Comparison of ENCODE assay signal across 24 cellular contexts in genomic region chr3:49636883-49637609, GRCh38. TPM values are rescaled to one million over a fixed set of nuclear protein-coding genes. Genes with fewer than 3 reads are reported as not detected.
DNase-seq lines count a peak whose midpoint lies in the region; ATAC-seq and TF ChIP-seq lines count a peak whose summit lies in the region.
"Had no signal": no experiment of that assay in that cellular context is flagged by ENCODE, and none has a peak within 500 bp of the region (broad histone marks: within the 10 kb centered on the region; RNA-seq: fewer than 3 reads in every experiment).

No MANE protein-coding gene starts in this region.

- H4K20me1 ChIP-seq in MM.1S (ENCODE audit: insufficient read depth, low read length) (no peaks in the 10 kb centered on the region), osteoblast (ENCODE audit: insufficient read depth, low read length) (no peaks in the 10 kb centered on the region)

- H3K4me3 ChIP-seq in MM.1S (ENCODE audit: low read length) (no peak overlapping the region), osteoblast (ENCODE audit: insufficient read depth, low read length) (no peak overlapping the region)
- H3K4me3 ChIP-seq: adrenal gland, cardiac muscle cell, gastrocnemius medialis, GM23338, right lobe of liver, thyroid gland had no signal

- H3K4me3 Mint-ChIP-seq in activated T-cell treated with anti-CD3 and anti-CD28 coated beads, Interleukin-2, amount 50 U/mL, for 72 hours: no peak overlapping the region
- H3K4me3 Mint-ChIP-seq: CD14-positive monocyte; GM23338; IgD-negative memory B cell; stimulated activated memory B cell treated with anti-CD40 and anti-IgM and Interleukin-4, amounts not matched to agents 10 μg/mL and 1 μg/mL and 100 μg/mL, for 72 hours had no signal

- H2AFZ ChIP-seq in MM.1S (ENCODE audit: low read length) (peak overlapping the region; percentile 63), osteoblast (ENCODE audit: low read length) (no peak overlapping the region)
- H2AFZ ChIP-seq: GM23338 had no signal

- no peaks in the 10 kb centered on the region for H3K9me2 ChIP-seq in MM.1S (replicated peaks; ENCODE audit: insufficient read depth, low read length)

- H3K27me3 ChIP-seq in MM.1S (replicated peaks; ENCODE audit: insufficient read depth, low read length): no peaks in the 10 kb centered on the region
- H3K27me3 ChIP-seq in osteoblast (ENCODE audit: insufficient read depth, low read length): peaks cover 7% of the 10 kb centered on the region
- H3K27me3 ChIP-seq: adrenal gland, cardiac muscle cell, gastrocnemius medialis, right lobe of liver, thyroid gland had no signal

- no peak overlapping the region for H3K27ac Mint-ChIP-seq in activated T-cell treated with anti-CD3 and anti-CD28 coated beads, Interleukin-2, amount 50 U/mL, for 72 hours
- H3K27ac Mint-ChIP-seq: GM23338; stimulated activated memory B cell treated with anti-CD40 and anti-IgM and Interleukin-4, amounts not matched to agents 10 μg/mL and 1 μg/mL and 100 μg/mL, for 72 hours; T-helper 17 cell had no signal

- H3K79me2 ChIP-seq in MM.1S (ENCODE audit: low read length) (no peaks in the 10 kb centered on the region), osteoblast (ENCODE audit: insufficient read depth, low read length) (no peaks in the 10 kb centered on the region)

- TF ChIP-seq CTCF in MM.1S (IDR thresholded peaks at IDR 0.05; ENCODE audit: low read length) (no peak), osteoblast (IDR thresholded peaks at IDR 0.05; ENCODE audit: extremely low read depth, low read depth, low read length) (no peak)

- H3K27ac ChIP-seq in MM.1S (ENCODE audit: low read length) (peak overlapping the region; percentile 51; the same call in 1 of the 2 replicates), caudate nucleus (ENCODE audit: low read depth, low read length) (peak overlapping the region; percentile 97), osteoblast (ENCODE audit: low read depth, low read length) (no peak overlapping the region)
- H3K27ac ChIP-seq: adrenal gland, cardiac muscle cell, gastrocnemius medialis, right lobe of liver, thyroid gland had no signal

- H3K9me3 ChIP-seq in MM.1S (replicated peaks; ENCODE audit: insufficient read depth, low read length): no peaks in the 10 kb centered on the region
- H3K9me3 ChIP-seq in osteoblast (ENCODE audit: low read depth, low read length): no peaks in the 10 kb centered on the region
- H3K9me3 ChIP-seq: adrenal gland, gastrocnemius medialis, right lobe of liver, thyroid gland had no signal

- H3K9me3 Mint-ChIP-seq in activated T-cell treated with anti-CD3 and anti-CD28 coated beads, Interleukin-2, amount 50 U/mL, for 72 hours: no peaks in the 10 kb centered on the region
- H3K9me3 Mint-ChIP-seq: GM23338 had no signal

- no peaks in the 10 kb centered on the region for H3K36me3 ChIP-seq in MM.1S (replicated peaks; ENCODE audit: insufficient read depth, low read length)
- no peaks in the 10 kb centered on the region for H3K36me3 ChIP-seq in osteoblast (ENCODE audit: insufficient read depth, low read length)
- H3K36me3 ChIP-seq: adrenal gland, cardiac muscle cell, gastrocnemius medialis, right lobe of liver, thyroid gland had no signal

- H3K4me1 Mint-ChIP-seq in activated T-cell treated with anti-CD3 and anti-CD28 coated beads, Interleukin-2, amount 50 U/mL, for 72 hours (ENCODE audit: low read depth): peaks cover 10% of the 10 kb centered on the region
- H3K4me1 Mint-ChIP-seq: GM23338; stimulated activated memory B cell treated with anti-CD40 and anti-IgM and Interleukin-4, amounts not matched to agents 10 μg/mL and 1 μg/mL and 100 μg/mL, for 72 hours had no signal

- H3K9ac ChIP-seq in MM.1S (ENCODE audit: low read length): no peak overlapping the region

- H3K4me2 ChIP-seq in MM.1S (ENCODE audit: low read depth, low read length): peak overlapping the region; percentile 52; the same call in 1 of the 2 replicates
- no peak overlapping the region for H3K4me2 ChIP-seq in osteoblast (ENCODE audit: insufficient read depth, low read length)
- H3K4me2 ChIP-seq: GM23338 had no signal

- intact Hi-C loops in sciatic nerve (cut with DNase I): no loop called here

- H3K36me3 Mint-ChIP-seq in activated T-cell treated with anti-CD3 and anti-CD28 coated beads, Interleukin-2, amount 50 U/mL, for 72 hours (ENCODE audit: insufficient read depth in 2 of 2): no peaks in the 10 kb centered on the region
- H3K36me3 Mint-ChIP-seq: CD14-positive monocyte; IgD-negative memory B cell; stimulated activated memory B cell treated with anti-CD40 and anti-IgM and Interleukin-4, amounts not matched to agents 10 μg/mL and 1 μg/mL and 100 μg/mL, for 72 hours had no signal

- H3K27me3 Mint-ChIP-seq in activated T-cell treated with anti-CD3 and anti-CD28 coated beads, Interleukin-2, amount 50 U/mL, for 72 hours (ENCODE audit: low read depth): peaks cover 2% of the 10 kb centered on the region

- peak in 1 of 2 donors; percentile 35 for DNase-seq in activated T-cell treated with anti-CD3 and anti-CD28 coated beads, Interleukin-2, amount 50 U/mL, for 72 hours
- no peak for DNase-seq in activated T-cell treated with anti-CD3 and anti-CD28 coated beads for 4 hours
- DNase-seq in MM.1S: no peak
- peak in 38 of 61 donors; percentile 6 to 90 (median 47) for DNase-seq in caudate nucleus (lab: John Stamatoyannopoulos, UW)
- peak; percentile 62 for DNase-seq in osteoblast (ENCODE audit: insufficient read length, low spot score, missing footprints)
- DNase-seq in sciatic nerve (ENCODE audit: low spot score): no peak
- no peak for DNase-seq in NCI-H82 treated with DMSO at 0.1 percent for 48 hours (lab: John Stamatoyannopoulos, UW; ENCODE audit: unreplicated experiment)
- DNase-seq: activated CD4-positive, alpha-beta T cell treated with anti-CD3 and anti-CD28 coated beads, Interleukin-2, amount 50 U/mL, for 4 hours; adrenal gland; erythroblast; gastrocnemius medialis; kidney; NCI-H1694; NCI-H2171 treated with DMSO at 0.1 percent for 48 hours; NCI-H69; right lobe of liver; T-helper 17 cell; thyroid gland had no signal

- no peaks in the 10 kb centered on the region for H3F3A ChIP-seq in MM.1S (ENCODE audit: insufficient read depth, low read length)

- H3K4me1 ChIP-seq in MM.1S (ENCODE audit: low read length) (peaks cover 14% of the 10 kb centered on the region), osteoblast (ENCODE audit: insufficient read depth, low read length) (no peaks in the 10 kb centered on the region)
- H3K4me1 ChIP-seq: gastrocnemius medialis, right lobe of liver, thyroid gland had no signal

- peak; percentile 20 to 84 for ATAC-seq in activated T-cell treated with anti-CD3 and anti-CD28 coated beads, Interleukin-2, amount 50 U/mL, for 72 hours (replicated peaks in 1 of 2)
- ATAC-seq in sciatic nerve (no peak), GM18861 (IDR thresholded peaks at IDR 0.05; ENCODE audit: unreplicated experiment) (no peak)
- ATAC-seq: gastrocnemius medialis, GM23338, right lobe of liver, T-helper 17 cell had no signal

RNA-seq across cellular contexts. Expression of gene APEH, which starts 37.1 kb away (rescaled TPM):
- 100 to 1,000 TPM in 1 of 2 donors, 10 to 100 TPM in 1; 82.7 to 108 TPM for total RNA-seq in activated T-cell treated with anti-CD3 and anti-CD28 coated beads, Interleukin-2, amount 50 U/mL, for 72 hours
- total RNA-seq in osteoblast (98.8 and 101 TPM in 2 replicates), sciatic nerve (51.0 TPM)

RNA-seq across cellular contexts. Expression of gene MST1, which starts 52.2 kb away (rescaled TPM):
- 10 to 100 TPM; 27.9 to 29.8 TPM for total RNA-seq in activated T-cell treated with anti-CD3 and anti-CD28 coated beads, Interleukin-2, amount 50 U/mL, for 72 hours
- 6.5 and 6.9 TPM in 2 replicates for total RNA-seq in osteoblast
- total RNA-seq in sciatic nerve: 20.6 TPM

RNA-seq across cellular contexts. Expression of gene RNF123, which starts 52.3 kb away (rescaled TPM):
- 10 to 100 TPM; 35.1 to 35.2 TPM for total RNA-seq in activated T-cell treated with anti-CD3 and anti-CD28 coated beads, Interleukin-2, amount 50 U/mL, for 72 hours
- total RNA-seq in osteoblast (25.0 and 33.3 TPM in 2 replicates), sciatic nerve (37.9 TPM)

Comparison
In these comparisons a context has a peak if more than half of its experiments do, and no peak if none do; other contexts are left out.
1. ATAC-seq: peak in activated T-cell treated with anti-CD3 and anti-CD28 coated beads, Interleukin-2, amount 50 U/mL, for 72 hours (2 of 2); none in sciatic nerve (single experiment) and GM18861 (single experiment).
2. DNase-seq: peak in caudate nucleus (38 of 61) and osteoblast (single experiment); none in activated T-cell treated with anti-CD3 and anti-CD28 coated beads for 4 hours (single experiment), MM.1S (single experiment), sciatic nerve (single experiment) and NCI-H82 treated with DMSO at 0.1 percent for 48 hours (single experiment).